18 cellular contexts compared by ENCODE assay signal in the genomic region with DNA sequence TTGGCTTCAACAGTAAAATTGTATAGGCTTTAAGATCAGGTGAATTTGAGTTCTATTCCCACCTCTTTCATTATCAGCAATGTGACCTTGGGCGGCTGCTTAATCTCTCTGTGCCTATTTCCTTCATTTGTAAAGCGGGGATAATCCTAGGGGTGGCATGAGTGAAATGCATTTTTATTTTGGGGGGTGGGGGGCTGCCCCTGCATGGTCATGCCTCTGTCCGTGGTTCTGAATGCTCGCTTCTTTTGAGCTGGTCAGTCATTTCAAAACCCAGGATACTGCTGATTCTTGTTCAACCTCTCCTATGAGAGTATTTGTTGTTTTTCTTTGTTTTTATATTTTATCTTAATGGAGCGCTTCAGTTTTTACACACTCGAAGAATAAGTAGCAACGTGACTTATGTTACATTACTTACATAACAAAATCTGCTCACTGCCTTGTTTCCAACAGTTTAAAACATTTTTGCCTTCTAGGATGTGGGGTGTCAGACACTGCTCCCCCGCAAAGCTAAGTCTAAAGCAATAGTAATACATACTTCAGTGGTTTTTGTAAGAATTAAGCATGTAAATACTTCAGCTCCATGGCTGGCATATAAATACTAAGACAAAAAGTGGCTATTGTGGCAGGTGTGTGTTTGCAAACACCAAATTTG.
"Had no signal": no experiment of that assay in that cellular context is flagged by ENCODE, and none has a peak within 500 bp of the region (broad histone marks: within the 10 kb centered on the region; RNA-seq: fewer than 3 reads in every experiment).

No MANE protein-coding gene starts in this region.

- H3K27me3 ChIP-seq: foreskin keratinocyte, sigmoid colon, transverse colon, uterus had no signal

- H3K4me3 Mint-ChIP-seq: activated naive CD8-positive, alpha-beta T cell; dendritic cell treated with granulocyte-macrophage colony-stimulating factor and Interleukin-4, amounts not matched to agents 40 ng/mL and 50 ng/mL, for 4 days; effector memory CD8-positive, alpha-beta T cell; natural killer cell; WTC11 had no signal

- H3K27ac ChIP-seq: epithelial cell of prostate, foreskin keratinocyte, sigmoid colon, transverse colon, uterus had no signal

- H3K36me3 ChIP-seq: sigmoid colon, transverse colon, uterus had no signal

- H3K27me3 Mint-ChIP-seq: activated naive CD8-positive, alpha-beta T cell had no signal

- H3K9me3 Mint-ChIP-seq: dendritic cell treated with granulocyte-macrophage colony-stimulating factor and Interleukin-4, amounts not matched to agents 40 ng/mL and 50 ng/mL, for 4 days; effector memory CD8-positive, alpha-beta T cell; natural killer cell had no signal

- H3K27ac Mint-ChIP-seq: dendritic cell treated with granulocyte-macrophage colony-stimulating factor and Interleukin-4, amounts not matched to agents 40 ng/mL and 50 ng/mL, for 4 days; natural killer cell; WTC11 had no signal

- H3K4me1 ChIP-seq: foreskin keratinocyte, sigmoid colon, transverse colon, uterus had no signal

- H3K36me3 Mint-ChIP-seq: natural killer cell had no signal

- H3K4me3 ChIP-seq: lung, sigmoid colon, transverse colon, uterus had no signal

- H3K9me3 ChIP-seq: sigmoid colon, transverse colon, uterus had no signal

- ATAC-seq: effector memory CD8-positive, alpha-beta T cell; foreskin keratinocyte had no signal

- DNase-seq: activated effector memory CD4-positive, alpha-beta T cell treated with anti-CD3 and anti-CD28 coated beads, Interleukin-2, amount 50 U/mL, for 16 hours; amniotic stem cell; effector memory CD8-positive, alpha-beta T cell; foreskin keratinocyte; islet precursor cell; natural killer cell; sigmoid colon; stimulated activated naive CD4-positive, alpha-beta T cell; SW 1271; T-helper 2 cell; transverse colon; uterus had no signal

- FAIRE-seq: TTC549 had no signal
